8 cellular contexts compared by ENCODE assay signal in the genomic region with DNA sequence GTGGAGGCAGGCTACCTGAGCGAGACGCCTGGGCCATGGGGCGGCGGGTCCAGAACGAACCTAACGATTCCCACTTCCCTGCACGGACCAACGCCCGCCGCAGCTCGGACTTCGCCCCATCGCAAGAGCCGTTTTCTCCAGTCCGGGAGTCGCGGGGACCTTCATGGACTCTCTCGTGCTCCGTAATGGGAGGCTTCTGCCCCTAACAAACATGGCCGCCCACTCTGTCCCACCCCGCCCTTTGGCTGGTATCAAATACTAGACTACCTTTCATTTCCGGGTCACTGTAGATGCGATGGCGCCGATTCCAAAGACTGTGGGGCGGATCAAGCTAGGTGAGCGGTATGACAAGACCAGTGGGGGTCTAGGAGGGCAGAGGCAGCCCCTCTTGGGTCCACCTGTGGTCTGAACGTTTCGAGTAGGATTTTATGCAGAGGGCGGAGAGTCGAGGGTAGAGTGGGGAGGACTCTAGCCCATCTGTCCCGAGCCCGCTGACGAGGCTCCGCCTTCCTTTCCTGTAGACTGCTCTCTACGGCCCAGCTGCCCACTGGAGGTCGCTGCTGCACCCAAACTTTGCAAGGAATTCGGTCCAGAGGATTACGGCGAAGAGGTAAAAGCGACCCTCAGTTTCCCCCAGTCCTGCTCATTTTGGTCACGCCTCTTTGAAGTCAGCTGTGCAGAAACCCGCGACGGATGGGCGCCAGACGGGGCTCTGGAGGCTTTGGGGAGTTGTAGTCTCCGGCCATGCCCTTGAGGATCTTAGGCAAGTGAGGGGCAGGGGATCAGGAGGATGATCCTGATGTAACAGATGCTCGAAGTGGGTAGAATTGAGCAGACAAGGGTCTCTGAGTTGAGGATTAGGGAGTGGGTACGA. TPM values are rescaled to one million over a fixed set of nuclear protein-coding genes. Genes with fewer than 3 reads are reported as not detected.
A peak's percentile ranks its signal among the peaks of the same experiment; 100 is the strongest.
DNase-seq lines count a peak whose midpoint lies in the region; TF ChIP-seq lines count a peak whose summit lies in the region.

Gene CCDC142 (minus strand): TSS at position 198 of the 874 bp plus-strand sequence. CDS start 161 bp downstream, at position 37.
Gene TTC31 (plus strand): TSS at position 281 of the 874 bp plus-strand sequence. CDS start 15 bp downstream, at position 296.

- H3K79me2 ChIP-seq in neural progenitor cell (ENCODE audit: low read depth): peaks cover 33% of the 10 kb centered on the region

- H3K4me1 Mint-ChIP-seq in neural progenitor cell: peaks cover 21% of the 10 kb centered on the region

- H3K27ac Mint-ChIP-seq in neural progenitor cell: peak within 1 kb of the TSS; percentile 99

- H3K9ac ChIP-seq in neural progenitor cell: peak within 1 kb of the TSS; percentile 60

- DNase-seq in G401 (ENCODE audit: low spot score): peak; percentile 97
- DNase-seq in H4 (ENCODE audit: low spot score): peak; percentile 94
- peak; percentile 93 for DNase-seq in LoVo (ENCODE audit: low spot score)
- peak; percentile 94 to 95 for DNase-seq in SHP77 (lab: John Stamatoyannopoulos, UW)
- DNase-seq in activated effector memory CD4-positive, alpha-beta T cell treated with Interleukin-2 at 50 U/mL for 16 hours: peak; percentile 87
- peak; percentile 96 for DNase-seq in fibroblast of villous mesenchyme (ENCODE audit: low read depth)
- peak; percentile 97 for DNase-seq in neural progenitor cell (ENCODE audit: low spot score)
- peak; percentile 93 for DNase-seq in stromal cell of bone marrow (ENCODE audit: low read depth)

- H3K9me3 ChIP-seq in neural progenitor cell (ENCODE audit: low read depth): no peaks in the 10 kb centered on the region

- H3K4me3 Mint-ChIP-seq in neural progenitor cell: peak within 1 kb of the TSS; percentile 100

- TF ChIP-seq CTCF in fibroblast of villous mesenchyme (IDR thresholded peaks at IDR 0.05; ENCODE audit: insufficient read depth, low read depth, low read length) (peak; percentile 92), neural progenitor cell (IDR thresholded peaks at IDR 0.05) (peak; percentile 93)

- H3K27ac ChIP-seq in neural progenitor cell: no peak within 1 kb of the TSS

- no peaks in the 10 kb centered on the region for H3K36me3 ChIP-seq in neural progenitor cell

- H2AFZ ChIP-seq in neural progenitor cell (replicated peaks): peak within 1 kb of the TSS; percentile 87

- H3K27me3 ChIP-seq in neural progenitor cell: no peaks in the 10 kb centered on the region

- peaks cover 22% of the 10 kb centered on the region for H4K20me1 ChIP-seq in neural progenitor cell (ENCODE audit: low read depth)

- H3K4me3 ChIP-seq in fibroblast of villous mesenchyme (ENCODE audit: low read depth, low read length): peak within 1 kb of the TSS; percentile 99
- peak within 1 kb of the TSS; percentile 81 for H3K4me3 ChIP-seq in neural progenitor cell

- H3K9me3 Mint-ChIP-seq in neural progenitor cell: no peaks in the 10 kb centered on the region

- in situ Hi-C loops in G401 (cut with HindIII; ENCODE audit: low sequenced_read_pairs): no loop called here

- peaks cover 8% of the 10 kb centered on the region for H3K4me1 ChIP-seq in neural progenitor cell

- H3K27me3 Mint-ChIP-seq in neural progenitor cell (ENCODE audit: insufficient read depth, low read depth): peaks cover 3% of the 10 kb centered on the region

- no peaks in the 10 kb centered on the region for H3F3A ChIP-seq in neural progenitor cell (ENCODE audit: low read depth)

- H3K4me2 ChIP-seq in neural progenitor cell: peak within 1 kb of the TSS; percentile 97

- H3K36me3 Mint-ChIP-seq in neural progenitor cell: peaks cover 10% of the 10 kb centered on the region

RNA-seq across cellular contexts. Expression of gene CCDC142, which starts in this region (rescaled TPM):
- 15.7 and 19.0 TPM in 2 replicates for total RNA-seq in G401 (2014; rRNA removed; shearing (Covaris generic))
- 1.8 and 2.2 TPM in 2 replicates for total RNA-seq in H4 (2014; rRNA removed; shearing (Covaris generic))
- 27.2 and 29.6 TPM in 2 replicates for total RNA-seq in fibroblast of villous mesenchyme
- total RNA-seq in neural progenitor cell (ENCODE audit: low replicate concordance): 12.0 and 22.3 TPM in 2 replicates

RNA-seq across cellular contexts. Expression of gene TTC31, which starts in this region (rescaled TPM):
- 21.7 and 34.6 TPM in 2 replicates for total RNA-seq in G401 (2014; rRNA removed; shearing (Covaris generic))
- 9.2 and 10.7 TPM in 2 replicates for total RNA-seq in H4 (2014; rRNA removed; shearing (Covaris generic))
- total RNA-seq in fibroblast of villous mesenchyme: 8.6 and 14.8 TPM in 2 replicates
- total RNA-seq in neural progenitor cell (ENCODE audit: low replicate concordance): 22.6 and 41.1 TPM in 2 replicates
